Comparison of ENCODE assay signal across 19 cellular contexts in genomic region chrX:48974574-48974973, GRCh38.
"Had no signal": no experiment of that assay in that cellular context is flagged by ENCODE, and none has a peak within 500 bp of the region (broad histone marks: within the 10 kb centered on the region; RNA-seq: fewer than 3 reads in every experiment).

No MANE protein-coding gene starts in this region.

- ATAC-seq: mucosa of descending colon; naive thymus-derived CD4-positive, alpha-beta T cell; natural killer cell treated with Interleukin-12 subunit alpha and Interleukin-12 subunit beta and Interleukin-15 and Interleukin-18, amount 100 ng/mL, for 72 hours; right lobe of liver; stimulated activated memory B cell treated with anti-CD40 and anti-IgM and Interleukin-4, amounts not matched to agents 10 μg/mL and 1 μg/mL and 100 μg/mL, for 72 hours; stimulated activated naive CD8-positive, alpha-beta T cell treated with anti-CD3 and anti-CD28 coated beads, Interleukin-15, amount 100 ng/mL, for 72 hours had no signal

- DNase-seq: islet precursor cell; left ventricle myocardium inferior; midbrain; mucosa of descending colon; naive thymus-derived CD4-positive, alpha-beta T cell; ovary; stimulated activated CD4-positive, alpha-beta T cell treated with anti-CD3 and anti-CD28 coated beads, Interleukin-1b, Interleukin-23, amount 100 ng/mL, for 48 hours; stimulated activated CD4-positive, alpha-beta T cell treated with anti-CD3 and anti-CD28 coated beads, Interleukin-2, amount 100 ng/mL, for 48 hours; stimulated activated CD4-positive, alpha-beta T cell treated with anti-CD3 and anti-CD28 coated beads, Interleukin-4, amount 100 ng/mL, for 4 hours; stimulated activated CD8-positive, alpha-beta memory T cell treated with anti-CD3 and anti-CD28 coated beads, Interleukin-4, amount 100 ng/mL, for 48 hours; stimulated activated naive CD4-positive, alpha-beta T cell treated with Interleukin-2 at 50 U/mL for 16 hours; stimulated activated naive CD8-positive, alpha-beta T cell treated with anti-CD3 and anti-CD28 coated beads, Interleukin-15, amount 100 ng/mL, for 72 hours; substantia nigra; uterus had no signal

- H3K27ac Mint-ChIP-seq: natural killer cell treated with Interleukin-12 subunit alpha and Interleukin-12 subunit beta and Interleukin-15 and Interleukin-18, amount 100 ng/mL, for 72 hours; progenitor cell of endocrine pancreas; stimulated activated naive CD8-positive, alpha-beta T cell treated with anti-CD3 and anti-CD28 coated beads, Interleukin-15, amount 100 ng/mL, for 72 hours; type B pancreatic cell had no signal

- H3K9me3 Mint-ChIP-seq: natural killer cell treated with Interleukin-12 subunit alpha and Interleukin-12 subunit beta and Interleukin-15 and Interleukin-18, amount 100 ng/mL, for 72 hours; stimulated activated memory B cell treated with anti-CD40 and anti-IgM and Interleukin-4, amounts not matched to agents 10 μg/mL and 1 μg/mL and 100 μg/mL, for 72 hours; stimulated activated naive CD8-positive, alpha-beta T cell treated with anti-CD3 and anti-CD28 coated beads, Interleukin-15, amount 100 ng/mL, for 72 hours; type B pancreatic cell had no signal

- H3K27me3 Mint-ChIP-seq: naive thymus-derived CD4-positive, alpha-beta T cell; progenitor cell of endocrine pancreas; stimulated activated memory B cell treated with anti-CD40 and anti-IgM and Interleukin-4, amounts not matched to agents 10 μg/mL and 1 μg/mL and 100 μg/mL, for 72 hours; stimulated activated naive CD8-positive, alpha-beta T cell treated with anti-CD3 and anti-CD28 coated beads, Interleukin-15, amount 100 ng/mL, for 72 hours; type B pancreatic cell had no signal

- H3K4me3 Mint-ChIP-seq: natural killer cell treated with Interleukin-12 subunit alpha and Interleukin-12 subunit beta and Interleukin-15 and Interleukin-18, amount 100 ng/mL, for 72 hours; stimulated activated memory B cell treated with anti-CD40 and anti-IgM and Interleukin-4, amounts not matched to agents 10 μg/mL and 1 μg/mL and 100 μg/mL, for 72 hours; stimulated activated naive CD8-positive, alpha-beta T cell treated with anti-CD3 and anti-CD28 coated beads, Interleukin-15, amount 100 ng/mL, for 72 hours; type B pancreatic cell had no signal
